In the genomic region with DNA sequence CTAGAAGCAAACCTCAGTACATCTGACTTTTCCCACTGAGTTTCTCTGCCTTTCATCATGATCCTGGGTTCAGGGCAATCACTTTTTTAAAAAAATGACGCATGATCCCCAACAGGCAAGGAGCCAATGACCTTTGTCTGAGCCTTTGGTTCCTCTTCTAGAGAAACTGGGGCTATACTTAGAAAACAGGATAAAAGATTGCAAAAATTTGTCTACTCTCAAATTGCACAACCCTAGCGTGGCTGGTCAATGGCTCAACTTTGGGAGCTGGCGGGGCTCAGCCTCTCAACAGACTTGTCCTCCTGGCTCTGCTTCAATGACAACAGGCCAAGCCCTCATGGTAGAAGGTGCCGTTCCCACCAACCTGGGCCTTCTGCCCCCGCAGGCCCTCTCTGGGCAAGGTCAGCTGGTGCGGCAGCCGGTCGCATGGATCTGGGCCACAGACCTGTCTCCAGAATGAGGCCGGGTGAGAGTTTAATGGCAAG, we compare ENCODE assay signal across 12 cellular contexts. TPM values are rescaled to one million over a fixed set of nuclear protein-coding genes. Genes with fewer than 3 reads are reported as not detected.
A peak's percentile ranks its signal among the peaks of the same experiment; 100 is the strongest.
DNase-seq lines count a peak whose midpoint lies in the region; ATAC-seq and TF ChIP-seq lines count a peak whose summit lies in the region.
"Had no signal": no experiment of that assay in that cellular context is flagged by ENCODE, and none has a peak within 500 bp of the region (broad histone marks: within the 10 kb centered on the region; RNA-seq: fewer than 3 reads in every experiment).

No MANE protein-coding gene starts in this region.

- no peak overlapping the region for H3K4me3 ChIP-seq in AG10803 (ENCODE audit: low read length)
- no peak overlapping the region for H3K4me3 ChIP-seq in gastroesophageal sphincter
- H3K4me3 ChIP-seq: SK-N-MC had no signal

- H3K27me3 Mint-ChIP-seq in natural killer cell treated with Interleukin-12 subunit alpha and Interleukin-12 subunit beta and Interleukin-15 and Interleukin-18, amount 100 ng/mL, for 72 hours: peaks cover 28 to 37% of the 10 kb centered on the region in 2 donors

- H3K27ac Mint-ChIP-seq in natural killer cell treated with Interleukin-12 subunit alpha and Interleukin-12 subunit beta and Interleukin-15 and Interleukin-18, amount 100 ng/mL, for 72 hours: no peak overlapping the region
- H3K27ac Mint-ChIP-seq: B cell had no signal

- H3K36me3 ChIP-seq in gastroesophageal sphincter: no peaks in the 10 kb centered on the region

- TF ChIP-seq CTCF in AG10803 (conservative IDR thresholded peaks at IDR 0.05; ENCODE audit: low read length) (no peak), gastroesophageal sphincter (IDR thresholded peaks at IDR 0.05) (no peak)

- H3K9me3 Mint-ChIP-seq in natural killer cell treated with Interleukin-12 subunit alpha and Interleukin-12 subunit beta and Interleukin-15 and Interleukin-18, amount 100 ng/mL, for 72 hours: no peaks in the 10 kb centered on the region

- no peaks in the 10 kb centered on the region for H3K4me1 Mint-ChIP-seq in natural killer cell treated with Interleukin-12 subunit alpha and Interleukin-12 subunit beta and Interleukin-15 and Interleukin-18, amount 100 ng/mL, for 72 hours (ENCODE audit: low read depth in 2 of 2)

- H3K4me3 Mint-ChIP-seq in natural killer cell treated with Interleukin-12 subunit alpha and Interleukin-12 subunit beta and Interleukin-15 and Interleukin-18, amount 100 ng/mL, for 72 hours: no peak overlapping the region
- H3K4me3 Mint-ChIP-seq: B cell had no signal

- no peaks in the 10 kb centered on the region for H3K36me3 Mint-ChIP-seq in natural killer cell treated with Interleukin-12 subunit alpha and Interleukin-12 subunit beta and Interleukin-15 and Interleukin-18, amount 100 ng/mL, for 72 hours

- WGBS in gastroesophageal sphincter (ENCODE audit: low coverage in 1 of 2), 2 donors: 92 to 93% methylated on average over 1 to 5 of the region's 9 CpGs

- no peaks in the 10 kb centered on the region for H3K9me3 ChIP-seq in gastroesophageal sphincter

- H3K27ac ChIP-seq in gastroesophageal sphincter: peak overlapping the region in 3 of 4 donors; percentile 13 to 55 (median 45)
- H3K27ac ChIP-seq: SK-N-MC had no signal

- peaks cover 20% of the 10 kb centered on the region for H3K27me3 ChIP-seq in gastroesophageal sphincter

- peak; percentile 66 for ATAC-seq in gastroesophageal sphincter
- peak; percentile 32 to 58 for ATAC-seq in natural killer cell treated with Interleukin-12 subunit alpha and Interleukin-12 subunit beta and Interleukin-15 and Interleukin-18, amount 100 ng/mL, for 72 hours

- DNase-seq in AG10803 (ENCODE audit: low read depth): peak; percentile 79
- peak; percentile 99 for DNase-seq in SIG-M5 treated with dmso at 0.1 percent for 504 hours (lab: John Stamatoyannopoulos, UW; ENCODE audit: unreplicated experiment)
- DNase-seq in natural killer cell treated with Interleukin-12 subunit alpha and Interleukin-12 subunit beta and Interleukin-15 and Interleukin-18, amount 100 ng/mL, for 72 hours (ENCODE audit: low spot score): no peak
- DNase-seq in AG08396 (ENCODE audit: low spot score): no peak
- DNase-seq in activated CD4-positive, alpha-beta T cell treated with anti-CD3 and anti-CD28 coated beads, Interleukin-2, amount 50 U/mL, for 48 hours: no peak
- no peak for DNase-seq in NCI-H128 (lab: John Stamatoyannopoulos, UW; ENCODE audit: unreplicated experiment)
- DNase-seq in HuH-7.5 (ENCODE audit: low spot score): no peak
- DNase-seq: NCI-H1694 had no signal

- no peak for TF ChIP-seq POLR2A in gastroesophageal sphincter (IDR thresholded peaks at IDR 0.05)

- TF ChIP-seq EP300 in gastroesophageal sphincter (IDR thresholded peaks at IDR 0.05): no peak

- peaks cover 0 to 45% (median 15%) of the 10 kb centered on the region in 3 donors for H3K4me1 ChIP-seq in gastroesophageal sphincter

RNA-seq across cellular contexts. Expression of a gene that starts 48.7 kb away (rescaled TPM):
- total RNA-seq in gastroesophageal sphincter: not detected
- not detected for total RNA-seq in natural killer cell treated with Interleukin-12 subunit alpha and Interleukin-12 subunit beta and Interleukin-15 and Interleukin-18, amount 100 ng/mL, for 72 hours
- total RNA-seq: B cell, dermis microvascular lymphatic vessel endothelial cell had no signal

RNA-seq across cellular contexts. Expression of a gene that starts 50.0 kb away (rescaled TPM):
- 10 to 100 TPM; 11.7 to 31.7 (median 27.4) TPM for total RNA-seq in gastroesophageal sphincter
- 1 to 10 TPM in 1 of 2 donors, under 1 TPM in 1; 0.14 to 1.0 TPM for total RNA-seq in natural killer cell treated with Interleukin-12 subunit alpha and Interleukin-12 subunit beta and Interleukin-15 and Interleukin-18, amount 100 ng/mL, for 72 hours

Comparison
In these comparisons a context has a peak if more than half of its experiments do, and no peak if none do; other contexts are left out.
1. DNase-seq: peak in AG10803 (single experiment) and SIG-M5 treated with dmso at 0.1 percent for 504 hours (single experiment); none in natural killer cell treated with Interleukin-12 subunit alpha and Interleukin-12 subunit beta and Interleukin-15 and Interleukin-18, amount 100 ng/mL, for 72 hours (single experiment), AG08396 (single experiment), activated CD4-positive, alpha-beta T cell treated with anti-CD3 and anti-CD28 coated beads, Interleukin-2, amount 50 U/mL, for 48 hours (0 of 2), NCI-H128 (single experiment) and HuH-7.5 (single experiment).
2. RNA of a gene that starts 50.0 kb away (total RNA-seq): 11.7 to 31.7 TPM in gastroesophageal sphincter; 0.14 to 1.0 TPM in natural killer cell treated with Interleukin-12 subunit alpha and Interleukin-12 subunit beta and Interleukin-15 and Interleukin-18, amount 100 ng/mL, for 72 hours; every median in the first group is over 4 times any median in the second.